ENCODE assay signal across 26 cellular contexts in the genomic region with DNA sequence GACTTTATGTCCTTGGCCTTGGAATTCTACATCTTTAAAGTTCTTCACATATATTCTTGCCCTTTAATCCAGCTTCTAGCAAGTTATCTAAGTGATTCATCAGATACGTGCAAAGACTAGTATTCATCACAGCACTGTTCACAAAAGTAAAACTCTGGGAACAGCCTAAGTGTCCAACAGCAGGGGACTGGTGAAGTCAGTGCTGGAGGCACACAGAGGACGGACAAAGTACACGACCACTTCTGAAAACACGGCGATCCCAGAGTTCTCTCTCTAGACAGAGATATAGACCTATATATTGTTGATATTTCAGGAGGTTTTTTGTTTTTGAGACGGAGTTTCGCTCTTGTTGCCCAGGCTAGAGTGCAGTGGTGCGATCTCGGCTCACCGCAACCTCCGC. TPM values are rescaled to one million over a fixed set of nuclear protein-coding genes. Genes with fewer than 3 reads are reported as not detected.
DNase-seq lines count a peak whose midpoint lies in the region; ATAC-seq and TF ChIP-seq lines count a peak whose summit lies in the region.
"Had no signal": no experiment of that assay in that cellular context is flagged by ENCODE, and none has a peak within 500 bp of the region (broad histone marks: within the 10 kb centered on the region; RNA-seq: fewer than 3 reads in every experiment).

No MANE protein-coding gene starts in this region.

- CTCF ChIA-PET in RWPE1 (lab: Yijun Ruan, JAX) = interaction anchor here (1.1 kb wide), 1 partner anchor 32 kb away, joined by 4 read pairs; no protein-coding TSS in a partner anchor

- DNase-seq in GM23248 = no peak
- no peak for DNase-seq in RWPE1 (ENCODE audit: low spot score)
- no peak for DNase-seq in chondrocyte (ENCODE audit: low spot score)
- DNase-seq in gastrocnemius medialis = no peak
- DNase-seq in OCI-M2 (lab: John Stamatoyannopoulos, UW; ENCODE audit: unreplicated experiment) = no peak
- DNase-seq in ovary = no peak
- DNase-seq: DMS153; DND-41; IMR-90; MM.1S; NCI-H1048; NCI-H1417; NCI-H1694; NCI-H2029 treated with DMSO at 0.1 percent for 48 hours; NCI-H446 treated with DMSO at 0.1 percent for 48 hours; NCI-H526; NCI-H82; NK-92 treated with Interleukin-12 subunit alpha and Interleukin-12 subunit beta, amount 100 ng/mL, for 24 hours; RPMI8226; SHP77 had no signal

- H3K36me3 Mint-ChIP-seq in chondrocyte (ENCODE audit: low read depth) = peaks cover 34% of the 10 kb centered on the region

- H3K27ac ChIP-seq in GM23248 (no peak overlapping the region), RWPE1 (peak overlapping the region; percentile 90), gastrocnemius medialis (peak overlapping the region; percentile 55 to 91 (median 70)), ovary (no peak overlapping the region)
- H3K27ac ChIP-seq: KMS-11, PC-9 had no signal

- H3K9me3 Mint-ChIP-seq in chondrocyte (ENCODE audit: low read depth) = no peaks in the 10 kb centered on the region

- H3K9ac ChIP-seq in GM23248 = peak overlapping the region; percentile 0; the same call in 1 of the 2 replicates
- H3K9ac ChIP-seq: KMS-11 had no signal

- no peak overlapping the region for H2AFZ ChIP-seq in GM23248
- H2AFZ ChIP-seq: PC-9 had no signal

- ATAC-seq in gastrocnemius medialis = no peak
- no peak for ATAC-seq in GM18870 (IDR thresholded peaks at IDR 0.05; ENCODE audit: unreplicated experiment)

- WGBS in GM23248 (ENCODE audit: low coverage in 1 of 2, low lambda C conversion rate in 2 of 2, missing lambda C conversion rate in 2 of 2), 2 experiments = 95 to 97% methylated on average over 11 of the region's 11 CpGs
- WGBS in ovary, 3 donors = 84 to 94% (median 87%) methylated on average over 11 of the region's 11 CpGs

- peaks cover 39% of the 10 kb centered on the region; the same call in 1 of the 2 replicates for H3K36me3 ChIP-seq in GM23248 (ENCODE audit: low read depth)
- peaks cover 0 to 60% of the 10 kb centered on the region in 2 donors for H3K36me3 ChIP-seq in gastrocnemius medialis
- no peaks in the 10 kb centered on the region for H3K36me3 ChIP-seq in ovary

- intact Hi-C loops in gastrocnemius medialis (cut with DNase I; ENCODE audit: low total_unique reads) = loop anchor here (2.0 kb wide), 1 partner anchor 73 kb away; no protein-coding TSS in a partner anchor
- intact Hi-C loops in ovary (cut with DNase I) = loop anchor here in 3 of 4 donors (5.0 to 10.0 kb wide), 2 partner anchors 73 to 156 kb away; no protein-coding TSS in a partner anchor

- H3K9me3 ChIP-seq in GM23248 (ENCODE audit: low read depth) (no peaks in the 10 kb centered on the region), gastrocnemius medialis (no peaks in the 10 kb centered on the region), ovary (no peaks in the 10 kb centered on the region)

- no peaks in the 10 kb centered on the region for H3K27me3 ChIP-seq in GM23248 (replicated peaks; ENCODE audit: insufficient read depth)
- H3K27me3 ChIP-seq in gastrocnemius medialis = no peaks in the 10 kb centered on the region
- H3K27me3 ChIP-seq in ovary = no peaks in the 10 kb centered on the region

- peaks cover 26% of the 10 kb centered on the region for H3K4me1 Mint-ChIP-seq in chondrocyte (ENCODE audit: low read depth)

- H4K20me1 ChIP-seq in GM23248 (ENCODE audit: insufficient read depth) = no peaks in the 10 kb centered on the region

- in situ Hi-C loops in GM23248 (cut with MboI) = no loop called here
- in situ Hi-C loops in gastrocnemius medialis (cut with MboI; ENCODE audit: low sequenced_read_pairs in 4 of 4) = no loop called here

- H3K4me2 ChIP-seq in GM23248 (ENCODE audit: unreplicated experiment) = no peak overlapping the region
- H3K4me2 ChIP-seq: KMS-11, PC-9 had no signal

- 0 out of 2 replicates have a peak, but pooled peaks cover 10% of the 10 kb centered on the region for H3F3A ChIP-seq in GM23248 (ENCODE audit: insufficient read depth)

- no peak for TF ChIP-seq POLR2A in gastrocnemius medialis (IDR thresholded peaks at IDR 0.05)
- TF ChIP-seq POLR2A in ovary (IDR thresholded peaks at IDR 0.05) = no peak

- peak overlapping the region; percentile 4 for H3K27ac Mint-ChIP-seq in chondrocyte (ENCODE audit: unreplicated experiment)

- H3K27me3 Mint-ChIP-seq in chondrocyte (ENCODE audit: low read depth) = no peaks in the 10 kb centered on the region

- POLR2A ChIA-PET in RWPE1 (lab: Yijun Ruan, JAX; ENCODE audit: low non-redundant PET) = no interaction called here

- no peak for TF ChIP-seq CTCF in RWPE1 (conservative IDR thresholded peaks at IDR 0.05; ENCODE audit: low read depth)
- no peak for TF ChIP-seq CTCF in chondrocyte (IDR thresholded peaks at IDR 0.05)
- TF ChIP-seq CTCF in gastrocnemius medialis (IDR thresholded peaks at IDR 0.05 in 4 of 5, conservative IDR thresholded peaks at IDR 0.05 in 1 of 5) = no peak
- no peak for TF ChIP-seq CTCF in ovary (IDR thresholded peaks at IDR 0.05)

- H3K4me3 ChIP-seq in GM23248 = no peak overlapping the region
- no peak overlapping the region for H3K4me3 ChIP-seq in gastrocnemius medialis
- no peak overlapping the region for H3K4me3 ChIP-seq in ovary
- H3K4me3 ChIP-seq: PC-9 had no signal

- H3K4me1 ChIP-seq in GM23248 (ENCODE audit: insufficient read depth) (no peaks in the 10 kb centered on the region), gastrocnemius medialis (peaks cover 13 to 28% of the 10 kb centered on the region in 2 donors), ovary (ENCODE audit: insufficient read depth) (no peaks in the 10 kb centered on the region)

- peaks cover 72% of the 10 kb centered on the region for H3K79me2 ChIP-seq in GM23248 (ENCODE audit: insufficient read depth)

- TF ChIP-seq EP300 in ovary (IDR thresholded peaks at IDR 0.05) = no peak

- no peak overlapping the region for H3K4me3 Mint-ChIP-seq in chondrocyte (ENCODE audit: unreplicated experiment)

- H3K9me2 ChIP-seq in GM23248 (ENCODE audit: insufficient read depth) = no peaks in the 10 kb centered on the region

RNA-seq across cellular contexts. Expression of gene CTRB1, which starts 12.8 kb away (rescaled TPM):
- total RNA-seq in GM23248 (2014; rRNA removed; shearing (Covaris generic)) = not detected in 2 replicates
- polyA plus RNA-seq in GM23248 (2016; fragmentation: Nextera tagmentation; extraction: Ambion mirVana) (not detected in 2 replicates), ovary (not detected)
- total RNA-seq in chondrocyte (not detected in 3 replicates), gastrocnemius medialis (not detected), ovary (10 to 100 TPM in 2 of 7 donors, 1 to 10 TPM in 1, under 1 TPM in 2, not detected in 2; 0.67 to 14.7 (median 3.1) TPM)
- total RNA-seq: A172, IMR-90, PC-9, SK-MEL-5 had no signal
- polyA plus RNA-seq: BJ, IMR-90 had no signal

RNA-seq across cellular contexts. Expression of gene BCAR1, which starts 19.9 kb away (rescaled TPM):
- total RNA-seq in GM23248 (2014; rRNA removed; shearing (Covaris generic)) = 84.0 and 87.0 TPM in 2 replicates
- polyA plus RNA-seq in GM23248 (2016; fragmentation: Nextera tagmentation; extraction: Ambion mirVana) (52.9 and 56.1 TPM in 2 replicates), ovary (10 to 100 TPM in 1 of 2 donors, 1 to 10 TPM in 1; 2.4 to 30.3 TPM)
- total RNA-seq in chondrocyte (125 to 140 TPM (median 125 TPM) in 3 replicates), gastrocnemius medialis (100 to 1,000 TPM; 101 to 153 (median 145) TPM), ovary (10 to 100 TPM; 22.2 to 90.2 (median 47.4) TPM)

RNA-seq across cellular contexts. Expression of gene CTRB2, which starts 24.6 kb away (rescaled TPM):
- not detected in 2 replicates for total RNA-seq in GM23248 (2014; rRNA removed; shearing (Covaris generic))
- not detected in 2 replicates for polyA plus RNA-seq in GM23248 (2016; fragmentation: Nextera tagmentation; extraction: Ambion mirVana)
- not detected in 3 replicates for total RNA-seq in chondrocyte
- 1 to 10 TPM in 1 of 4 donors, not detected in 3; 3.0 TPM for total RNA-seq in gastrocnemius medialis
- total RNA-seq in ovary = 10 to 100 TPM in 2 of 7 donors, 1 to 10 TPM in 1, under 1 TPM in 1, not detected in 3; 0.62 to 28.7 (median 11.6) TPM
- polyA plus RNA-seq in ovary = 1 to 10 TPM in 1 of 2 donors, not detected in 1; 1.1 TPM
- total RNA-seq: A172, IMR-90, PC-9, SK-MEL-5 had no signal
- polyA plus RNA-seq: BJ, IMR-90 had no signal

Comparison
In these comparisons a context has a peak if more than half of its experiments do, and no peak if none do; other contexts are left out.
1. H3K27ac ChIP-seq: peak in RWPE1 (single experiment) and gastrocnemius medialis (4 of 4); none in GM23248 (single experiment) and ovary (0 of 2).